11 cellular contexts compared by ENCODE assay signal in the genomic region with DNA sequence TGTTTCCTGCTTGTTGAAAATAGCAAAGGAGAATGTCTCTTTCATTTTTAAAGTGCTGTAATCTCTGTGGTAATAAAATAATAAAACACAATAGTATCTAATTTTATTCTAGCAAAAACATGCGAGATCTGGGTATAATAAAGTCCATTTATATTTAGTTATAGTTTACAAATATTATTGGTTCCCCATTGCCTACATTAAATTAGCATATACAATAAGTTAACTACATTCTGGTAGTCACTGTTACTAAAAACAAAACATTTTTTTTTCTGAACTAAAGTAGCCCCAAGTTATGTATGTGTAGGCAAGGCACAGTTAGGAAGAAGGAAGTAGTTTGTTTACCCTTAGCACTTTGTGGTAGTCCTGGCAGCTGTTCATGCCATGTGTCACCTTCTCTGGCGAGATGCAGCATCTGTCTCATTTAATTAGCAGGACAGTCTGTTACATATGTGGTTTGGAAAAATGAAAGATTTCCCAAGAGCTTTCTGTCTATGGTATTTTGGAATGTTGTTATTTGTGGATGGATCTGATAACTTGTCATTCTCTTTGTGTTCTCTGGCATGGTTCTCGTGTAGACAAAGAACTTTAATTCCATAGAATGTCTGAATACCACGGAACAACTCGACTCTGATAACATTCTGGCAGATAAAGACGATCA.
A peak's percentile ranks its signal among the peaks of the same experiment; 100 is the strongest.
DNase-seq lines count a peak whose midpoint lies in the region; ATAC-seq, FAIRE-seq and TF ChIP-seq lines count a peak whose summit lies in the region.
"Had no signal": no experiment of that assay in that cellular context is flagged by ENCODE, and none has a peak within 500 bp of the region (broad histone marks: within the 10 kb centered on the region; RNA-seq: fewer than 3 reads in every experiment).

No MANE protein-coding gene starts in this region.

- POLR2A ChIA-PET in RWPE1 (lab: Yijun Ruan, JAX; ENCODE audit: low non-redundant PET), result no interaction called here

- no peak overlapping the region for H3K4me3 ChIP-seq in fibroblast of villous mesenchyme (ENCODE audit: low read depth, low read length)

- FAIRE-seq in urothelium cell line (lab: Jason Lieb, UNC), result peak; percentile 83
- FAIRE-seq: A204.1, GM18507 had no signal

- H3K27ac ChIP-seq in RWPE1, result no peak overlapping the region

- CTCF ChIA-PET in RWPE1 (lab: Yijun Ruan, JAX), result no interaction called here

- ATAC-seq in HG03025 (IDR thresholded peaks at IDR 0.05; ENCODE audit: low FRiP score, unreplicated experiment), result no peak

- TF ChIP-seq CTCF in RWPE1 (conservative IDR thresholded peaks at IDR 0.05; ENCODE audit: low read depth) (no peak), fibroblast of villous mesenchyme (IDR thresholded peaks at IDR 0.05; ENCODE audit: insufficient read depth, low read depth, low read length) (no peak)

- peak; percentile 6 for DNase-seq in NCI-H510A treated with DMSO at 0.1 percent for 48 hours (lab: John Stamatoyannopoulos, UW)
- DNase-seq in NCI-H510A (lab: John Stamatoyannopoulos, UW), result no peak
- peak; percentile 3 for DNase-seq in RWPE1 (ENCODE audit: low spot score)
- DNase-seq in fibroblast of villous mesenchyme (ENCODE audit: low read depth), result peak; percentile 91
- DNase-seq in urothelium cell line (ENCODE audit: low spot score), result peak; percentile 46
- no peak for DNase-seq in cerebellar nuclear complex (lab: John Stamatoyannopoulos, UW)
- DNase-seq in activated gamma-delta T cell (lab: John Stamatoyannopoulos, UW), result no peak
- DNase-seq: NCI-H1417 had no signal

Comparison
In these comparisons a context has a peak if more than half of its experiments do, and no peak if none do; other contexts are left out.
1. DNase-seq: peak in NCI-H510A treated with DMSO at 0.1 percent for 48 hours (single experiment), RWPE1 (single experiment), fibroblast of villous mesenchyme (single experiment) and urothelium cell line (single experiment); none in NCI-H510A (single experiment), cerebellar nuclear complex (0 of 2) and activated gamma-delta T cell (single experiment).